Comparison of ENCODE assay signal across 1 cellular context in genomic region chr16:86568677-86569623, GRCh38.
TF ChIP-seq lines count a peak whose summit lies in the region.

No MANE protein-coding gene starts in this region.

TF ChIP-seq in H1, 55 proteins besides CTCF, POLR2A, EP300 and RAD21:
- TF ChIP-seq RNF2 (IDR thresholded peaks at IDR 0.05; ENCODE audit: borderline replicate concordance, low read depth, low read length, missing control alignments, poor library complexity, severe bottlenecking) (peak; percentile 99), CBX8 (IDR thresholded peaks at IDR 0.05; ENCODE audit: borderline replicate concordance, low read depth, low read length) (0 out of 2 replicates have a peak, but pooled peaks have one; percentile 90), ZNF274 (IDR thresholded peaks at IDR 0.05; ENCODE audit: borderline replicate concordance, extremely low read depth, low read length) (no peak), SUZ12 (IDR thresholded peaks at IDR 0.05; ENCODE audit: low read length) (peak; percentile 89), TCF12 (IDR thresholded peaks at IDR 0.05; ENCODE audit: low read depth, low read length) (no peak), EZH2 (IDR thresholded peaks at IDR 0.05; ENCODE audit: low read depth, low read length, severe bottlenecking) (peak; percentile 96)
